ENCODE assay signal across 7 cellular contexts in genomic region chr14:23071975-23072539, GRCh38. TPM values are rescaled to one million over a fixed set of nuclear protein-coding genes. Genes with fewer than 3 reads are reported as not detected.
A peak's percentile ranks its signal among the peaks of the same experiment; 100 is the strongest.
DNase-seq lines count a peak whose midpoint lies in the region; ATAC-seq and TF ChIP-seq lines count a peak whose summit lies in the region.
"Had no signal": no experiment of that assay in that cellular context is flagged by ENCODE, and none has a peak within 500 bp of the region (broad histone marks: within the 10 kb centered on the region; RNA-seq: fewer than 3 reads in every experiment).

No MANE protein-coding gene starts in this region.

- H3K36me3 ChIP-seq in DND-41 (ENCODE audit: insufficient read depth, low read length): peaks cover 67% of the 10 kb centered on the region

- peak overlapping the region; percentile 91 for H3K4me3 Mint-ChIP-seq in activated naive CD8-positive, alpha-beta T cell treated with anti-CD3 and anti-CD28 coated beads for 36 hours
- peak overlapping the region; percentile 93 for H3K4me3 Mint-ChIP-seq in mesothelial cell of epicardium

- H3K9me3 Mint-ChIP-seq in activated naive CD8-positive, alpha-beta T cell treated with anti-CD3 and anti-CD28 coated beads for 36 hours: no peaks in the 10 kb centered on the region
- H3K9me3 Mint-ChIP-seq in mesothelial cell of epicardium: no peaks in the 10 kb centered on the region

- no peak for ATAC-seq in DND-41 (ENCODE audit: insufficient read depth, low read depth)

- peaks cover 31% of the 10 kb centered on the region for H3K4me1 Mint-ChIP-seq in activated naive CD8-positive, alpha-beta T cell treated with anti-CD3 and anti-CD28 coated beads for 36 hours
- peaks cover 39% of the 10 kb centered on the region for H3K4me1 Mint-ChIP-seq in mesothelial cell of epicardium

- peaks cover 40% of the 10 kb centered on the region for H3K4me1 ChIP-seq in DND-41 (ENCODE audit: insufficient read depth, low read length)

- peak overlapping the region; percentile 92 for H3K4me2 ChIP-seq in DND-41 (ENCODE audit: insufficient read depth, low read length)

- peaks cover 49% of the 10 kb centered on the region for H3K79me2 ChIP-seq in DND-41 (ENCODE audit: insufficient read depth, low read length)

- H3K27ac ChIP-seq in DND-41 (ENCODE audit: low read length): peak overlapping the region; percentile 78

- peak overlapping the region in 1 of 2 experiments; percentile 75; a peak in 2 of 4 replicates for H3K4me3 ChIP-seq in DND-41 (ENCODE audit: low read depth in 1 of 2, low read length in 2 of 2)

- H3K27ac Mint-ChIP-seq in activated naive CD8-positive, alpha-beta T cell treated with anti-CD3 and anti-CD28 coated beads for 36 hours: peak overlapping the region; percentile 95
- peak overlapping the region; percentile 93 for H3K27ac Mint-ChIP-seq in mesothelial cell of epicardium

- DNase-seq in DND-41 (no peak), mesothelial cell of epicardium (ENCODE audit: low spot score in 2 of 2, unreplicated experiment in 2 of 2) (no peak), SIG-M5 (lab: John Stamatoyannopoulos, UW) (no peak), NCI-H1436 treated with DMSO at 0.1 percent for 48 hours (lab: John Stamatoyannopoulos, UW) (no peak), nucleus accumbens (lab: John Stamatoyannopoulos, UW) (no peak)
- DNase-seq in activated naive CD8-positive, alpha-beta T cell treated with anti-CD3 and anti-CD28 coated beads for 36 hours: no peak

- H4K20me1 ChIP-seq in DND-41 (ENCODE audit: insufficient read depth, low read length): peaks cover 24% of the 10 kb centered on the region

- peaks cover 30% of the 10 kb centered on the region for H3K36me3 Mint-ChIP-seq in activated naive CD8-positive, alpha-beta T cell treated with anti-CD3 and anti-CD28 coated beads for 36 hours
- peaks cover 12% of the 10 kb centered on the region for H3K36me3 Mint-ChIP-seq in mesothelial cell of epicardium

- peak overlapping the region; percentile 70 for H3K9ac ChIP-seq in DND-41 (ENCODE audit: low read depth, low read length)

- no peaks in the 10 kb centered on the region for H3K9me3 ChIP-seq in DND-41 (ENCODE audit: insufficient read depth, low read length, severe bottlenecking)

- no peaks in the 10 kb centered on the region for H3K27me3 Mint-ChIP-seq in activated naive CD8-positive, alpha-beta T cell treated with anti-CD3 and anti-CD28 coated beads for 36 hours
- no peaks in the 10 kb centered on the region for H3K27me3 Mint-ChIP-seq in mesothelial cell of epicardium (ENCODE audit: low read depth)

- H2AFZ ChIP-seq in DND-41 (ENCODE audit: low read depth, low read length): 0 out of 2 replicates have a peak overlapping the region, but pooled peaks have one; percentile 1

- H3K27me3 ChIP-seq in DND-41 (ENCODE audit: insufficient read depth, low read length, poor library complexity): no peaks in the 10 kb centered on the region

- TF ChIP-seq CTCF in DND-41 (IDR thresholded peaks at IDR 0.05; ENCODE audit: borderline replicate concordance, extremely low read depth, low read length, poor library complexity, severe bottlenecking) (no peak), mesothelial cell of epicardium (IDR thresholded peaks at IDR 0.05; ENCODE audit: unreplicated experiment) (no peak)

RNA-seq across cellular contexts. Expression of gene CDH24, which starts 14.7 kb away (rescaled TPM):
- under 1 TPM; 0.49 to 0.52 TPM for total RNA-seq in activated naive CD8-positive, alpha-beta T cell treated with anti-CD3 and anti-CD28 coated beads for 36 hours
- 26.4 to 30.4 TPM (median 29.3 TPM) in 3 replicates for total RNA-seq in mesothelial cell of epicardium

RNA-seq across cellular contexts. Expression of gene ACIN1, which starts 22.9 kb away (rescaled TPM):
- total RNA-seq in activated naive CD8-positive, alpha-beta T cell treated with anti-CD3 and anti-CD28 coated beads for 36 hours: 100 to 1,000 TPM; 160 to 174 TPM
- total RNA-seq in mesothelial cell of epicardium: 372 to 401 TPM (median 374 TPM) in 3 replicates

RNA-seq across cellular contexts. Expression of gene C14orf119, which starts 23.2 kb away (rescaled TPM):
- 10 to 100 TPM; 52.0 to 57.0 TPM for total RNA-seq in activated naive CD8-positive, alpha-beta T cell treated with anti-CD3 and anti-CD28 coated beads for 36 hours
- 43.2 to 48.5 TPM (median 45.6 TPM) in 3 replicates for total RNA-seq in mesothelial cell of epicardium

RNA-seq across cellular contexts. Expression of gene PSMB11, which starts 30.0 kb away (rescaled TPM):
- not detected for total RNA-seq in activated naive CD8-positive, alpha-beta T cell treated with anti-CD3 and anti-CD28 coated beads for 36 hours
- 0.09 TPM in 1 of 3 replicates, not detected in the others for total RNA-seq in mesothelial cell of epicardium
- total RNA-seq: mononuclear cell had no signal

RNA-seq across cellular contexts. Expression of gene CIROP, which starts 32.7 kb away (rescaled TPM):
- total RNA-seq in activated naive CD8-positive, alpha-beta T cell treated with anti-CD3 and anti-CD28 coated beads for 36 hours: not detected
- not detected in 3 replicates for total RNA-seq in mesothelial cell of epicardium
- total RNA-seq: mononuclear cell had no signal

Comparison
In these comparisons a context has a peak if more than half of its experiments do, and no peak if none do; other contexts are left out.
1. RNA of gene CDH24, which starts 14.7 kb away (total RNA-seq): 26.4 to 30.4 TPM in mesothelial cell of epicardium; 0.49 to 0.52 TPM in activated naive CD8-positive, alpha-beta T cell treated with anti-CD3 and anti-CD28 coated beads for 36 hours; every median in the first group is over 10 times any median in the second.